8 cellular contexts compared by ENCODE assay signal in the genomic region with DNA sequence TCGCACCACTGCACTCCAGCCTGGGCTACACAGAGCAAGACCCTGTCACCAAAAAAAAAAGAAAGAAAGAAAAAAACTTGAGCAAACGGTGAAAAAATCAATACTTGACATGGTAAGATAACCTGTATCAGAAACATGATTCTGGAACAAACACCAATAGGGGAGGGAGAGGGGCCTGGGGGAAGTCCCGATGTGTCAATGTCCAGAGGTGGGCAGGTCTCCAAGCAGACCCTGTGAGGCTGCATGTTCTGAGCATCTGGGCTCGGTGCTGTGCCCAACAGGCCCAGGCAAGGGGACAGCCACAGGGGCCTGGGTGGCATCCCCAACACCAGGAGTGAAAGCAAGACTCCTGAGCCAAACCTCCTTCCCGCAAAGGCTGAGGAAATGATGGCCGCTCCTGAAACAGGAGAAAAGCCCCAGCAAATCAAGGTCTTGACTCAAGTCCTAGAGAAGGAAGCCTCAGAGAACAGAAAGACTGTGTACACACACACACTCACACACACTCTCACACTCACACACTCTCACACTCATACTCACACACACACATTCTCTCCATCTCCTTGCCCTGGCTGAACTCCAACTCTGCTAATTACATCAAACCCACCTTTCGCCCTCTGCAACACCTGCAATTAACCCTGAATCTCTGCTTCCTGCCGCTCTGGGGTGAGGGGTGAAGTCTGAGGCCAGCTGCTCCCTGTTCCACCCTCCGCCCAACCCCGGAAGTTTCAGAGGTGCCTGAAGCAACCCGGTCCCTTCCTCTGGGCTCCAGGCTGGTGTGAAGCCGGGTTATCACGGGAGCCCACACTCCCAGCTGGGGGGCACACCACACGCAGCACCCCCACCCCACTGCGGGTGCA. TPM values are rescaled to one million over a fixed set of nuclear protein-coding genes. Genes with fewer than 3 reads are reported as not detected.
DNase-seq lines count a peak whose midpoint lies in the region; ATAC-seq, FAIRE-seq and TF ChIP-seq lines count a peak whose summit lies in the region.

No MANE protein-coding gene starts in this region.

- peak; percentile 87 for DNase-seq in NCI-H69 (lab: John Stamatoyannopoulos, UW)
- no peak for DNase-seq in natural killer cell
- DNase-seq in hepatic stellate cell (ENCODE audit: low spot score), result no peak
- no peak for DNase-seq in frontal cortex (ENCODE audit: low spot score in 2 of 2)
- no peak for DNase-seq in OCI-M2 (lab: John Stamatoyannopoulos, UW; ENCODE audit: unreplicated experiment)

- intact Hi-C loops in natural killer cell (cut with micrococcal nuclease), result loop anchor here (1.0 kb wide), 1 partner anchor 10 kb away; no protein-coding TSS in a partner anchor

- no peaks in the 10 kb centered on the region for H3K27me3 Mint-ChIP-seq in activated naive CD8-positive, alpha-beta T cell
- H3K27me3 Mint-ChIP-seq in natural killer cell (ENCODE audit: low read depth in 2 of 2), result no peaks in the 10 kb centered on the region

- H3K4me3 Mint-ChIP-seq in activated naive CD8-positive, alpha-beta T cell, result peak overlapping the region; percentile 86
- H3K4me3 Mint-ChIP-seq in natural killer cell, result peak overlapping the region; percentile 79

- TF ChIP-seq CTCF in natural killer cell (IDR thresholded peaks at IDR 0.05), result no peak

- H3K9me3 Mint-ChIP-seq in activated naive CD8-positive, alpha-beta T cell (ENCODE audit: low read depth), result no peaks in the 10 kb centered on the region
- no peaks in the 10 kb centered on the region for H3K9me3 Mint-ChIP-seq in natural killer cell

- no peaks in the 10 kb centered on the region for H3K36me3 Mint-ChIP-seq in activated naive CD8-positive, alpha-beta T cell
- no peaks in the 10 kb centered on the region for H3K36me3 Mint-ChIP-seq in natural killer cell

- peak overlapping the region; percentile 98 for H3K27ac Mint-ChIP-seq in activated naive CD8-positive, alpha-beta T cell
- H3K27ac Mint-ChIP-seq in natural killer cell, result peak overlapping the region; percentile 96 to 98

- H3K4me1 Mint-ChIP-seq in activated naive CD8-positive, alpha-beta T cell (ENCODE audit: low read depth), result peaks cover 92% of the 10 kb centered on the region
- peaks cover 90 to 94% of the 10 kb centered on the region in 2 donors for H3K4me1 Mint-ChIP-seq in natural killer cell

- no peak for FAIRE-seq in frontal cortex (lab: Jason Lieb, UNC)

- peak; percentile 77 for ATAC-seq in GM19023 (IDR thresholded peaks at IDR 0.05; ENCODE audit: unreplicated experiment)
- ATAC-seq in HG02884 (IDR thresholded peaks at IDR 0.05; ENCODE audit: unreplicated experiment), result peak; percentile 58
- ATAC-seq in natural killer cell, result peak; percentile 38 to 65 (median 41)

RNA-seq across cellular contexts. Expression of gene CCDC88C, which starts 20.4 kb away (rescaled TPM):
- total RNA-seq in natural killer cell, result 100 to 1,000 TPM; 432 to 516 (median 438) TPM
- 22.4 TPM for total RNA-seq in frontal cortex

Comparison
In these comparisons a context has a peak if more than half of its experiments do, and no peak if none do; other contexts are left out.
1. RNA of gene CCDC88C, which starts 20.4 kb away (total RNA-seq): 432 to 516 TPM in natural killer cell; 22.4 TPM in frontal cortex (single experiment); every median in the first group is over 10 times any median in the second.
2. Peak in every context shown above with its lines, with median percentiles within 50 percentile points of each other: ATAC-seq.